Comparison of ENCODE assay signal across 8 cellular contexts in the genomic region with DNA sequence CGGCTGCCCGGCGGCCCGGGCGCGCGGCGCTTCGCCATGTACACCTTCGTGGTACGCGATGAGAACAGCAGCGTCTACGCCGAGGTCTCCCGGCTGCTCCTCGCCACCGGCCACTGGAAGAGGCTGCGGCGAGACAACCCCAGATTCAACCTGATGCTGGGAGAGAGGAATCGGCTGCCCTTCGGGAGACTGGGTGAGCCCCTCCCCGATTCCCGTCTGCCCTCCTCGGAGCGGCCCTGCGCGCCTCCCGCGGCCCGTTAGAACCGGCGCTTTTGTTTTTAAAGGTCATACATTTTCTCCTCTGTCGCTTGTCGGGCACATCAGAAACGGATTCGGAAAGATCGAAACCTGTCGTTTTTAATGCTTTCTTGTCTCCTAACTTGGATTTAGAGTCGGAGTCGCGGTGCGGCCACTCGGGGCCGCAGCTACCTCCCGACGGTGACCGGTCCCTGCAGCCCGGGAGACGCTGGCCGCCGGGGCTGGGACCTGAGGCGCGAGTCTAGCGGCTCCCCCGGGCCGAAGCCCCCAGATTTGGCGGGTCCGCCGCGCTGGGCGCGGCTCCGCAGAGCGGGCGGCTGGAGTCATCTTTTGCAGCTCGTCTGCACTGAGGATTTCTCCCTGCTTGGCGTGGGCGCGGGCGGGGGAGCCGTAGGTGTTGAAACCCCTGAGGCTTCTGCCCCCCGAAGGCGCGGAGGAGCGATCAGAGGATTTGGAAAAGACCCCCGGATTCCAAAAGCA. TPM values are rescaled to one million over a fixed set of nuclear protein-coding genes. Genes with fewer than 3 reads are reported as not detected.
DNase-seq lines count a peak whose midpoint lies in the region; ATAC-seq, FAIRE-seq and TF ChIP-seq lines count a peak whose summit lies in the region.

No MANE protein-coding gene starts in this region.

- TF ChIP-seq EP300 in GM12878 (IDR thresholded peaks at IDR 0.05; ENCODE audit: borderline replicate concordance in 1 of 2, control insufficient read depth in 1 of 2, low read depth in 2 of 2, low read length in 2 of 2), result no peak

- ATAC-seq in GM19025 (IDR thresholded peaks at IDR 0.05; ENCODE audit: low read depth, unreplicated experiment) (peak; percentile 24), T-cell (replicated peaks in 1 of 4) (peak; percentile 2 to 17 (median 12)), GM12878 (peak; percentile 17), gastrocnemius medialis (peak; percentile 36 to 47)

- H3K4me2 ChIP-seq in GM12878 (ENCODE audit: control insufficient read depth, insufficient read depth), result peak overlapping the region; percentile 94

- in situ Hi-C loops in GM12878 (cut with MboI) (loop anchor here (5.0 kb wide), 1 partner anchor 100 kb away; a partner anchor contains a TSS), gastrocnemius medialis (cut with MboI; ENCODE audit: low sequenced_read_pairs in 4 of 4) (loop anchor here in 3 of 4 donors (5.0 to 25.0 kb wide), 3 partner anchors 100 to 220 kb away; a partner anchor contains a TSS)

- no peaks in the 10 kb centered on the region for H3K27me3 Mint-ChIP-seq in T-cell

- H3K9me3 Mint-ChIP-seq in T-cell, result no peaks in the 10 kb centered on the region

- H3K4me3 ChIP-seq in HL-60 (replicated peaks; ENCODE audit: insufficient read depth, low read length) (peak overlapping the region; percentile 86), GM12878 (peak overlapping the region; percentile 97), iPS-11a (ENCODE audit: low read depth, low read length) (peak overlapping the region; percentile 73), gastrocnemius medialis (peak overlapping the region; percentile 90 to 99 (median 94))

- no peaks in the 10 kb centered on the region for H4K20me1 ChIP-seq in GM12878 (ENCODE audit: control insufficient read depth, insufficient read depth)

- H3K36me3 ChIP-seq in GM12878 (ENCODE audit: control insufficient read depth in 2 of 2, insufficient read depth in 2 of 2, low read length in 1 of 2), result no peaks in the 10 kb centered on the region; a peak in 1 of 4 replicates
- H3K36me3 ChIP-seq in gastrocnemius medialis, result no peaks in the 10 kb centered on the region

- H3K4me1 Mint-ChIP-seq in T-cell, result peaks cover 24 to 28% (median 26%) of the 10 kb centered on the region in 3 donors

- H3K27me3 ChIP-seq in HL-60 (ENCODE audit: insufficient read depth, poor library complexity, severe bottlenecking) (no peaks in the 10 kb centered on the region), GM12878 (replicated peaks in 1 of 2; ENCODE audit: control insufficient read depth in 2 of 2, insufficient read depth in 2 of 2, low read length in 1 of 2) (no peaks in the 10 kb centered on the region), gastrocnemius medialis (no peaks in the 10 kb centered on the region)

- H3K27ac Mint-ChIP-seq in T-cell, result peak overlapping the region; percentile 78 to 85

- under 1% methylated on average over 64 of the region's 77 CpGs for WGBS in GM12878 (ENCODE audit: insufficient coverage, insufficient replicate concordance, low lambda C conversion rate, missing lambda C conversion rate)

- SMC1A ChIA-PET in GM12878 (lab: Charles Lee; ENCODE audit: uncharacterized antibody, unreplicated experiment), result interaction anchor here (0.6 to 1.3 kb wide), 3 partner anchors 61 to 225 kb away, joined by 3 to 4 read pairs (median 3); no protein-coding TSS in a partner anchor

- RAD21 ChIA-PET in GM12878 (lab: Charles Lee; ENCODE audit: unreplicated experiment), result interaction anchor here (1.1 kb wide), 1 partner anchor 101 kb away, joined by 4 read pairs; no protein-coding TSS in a partner anchor

- TF ChIP-seq POLR2A in GM12878 (IDR thresholded peaks at IDR 0.05; ENCODE audit: low read depth, low read length) (peak; percentile 58), gastrocnemius medialis (IDR thresholded peaks at IDR 0.05) (no peak)

- H3K36me3 Mint-ChIP-seq in T-cell, result no peaks in the 10 kb centered on the region

- no peaks in the 10 kb centered on the region for H3K9me3 ChIP-seq in GM12878 (replicated peaks; ENCODE audit: control insufficient read depth, insufficient read depth, low read length)
- no peaks in the 10 kb centered on the region for H3K9me3 ChIP-seq in gastrocnemius medialis

- BruUV-seq in GM12878 (replicated peaks; lab: Mats Ljungman, UMichigan), result no TSS peak

- H3K27ac ChIP-seq in HL-60 (replicated peaks) (peak overlapping the region; percentile 80), GM12878 (ENCODE audit: control insufficient read depth, insufficient read depth) (peak overlapping the region; percentile 72), gastrocnemius medialis (peak overlapping the region; percentile 91 to 95 (median 92))

- FAIRE-seq in GM12878 (lab: Jason Lieb, UNC), result no peak

- TF ChIP-seq CTCF in HL-60 (IDR thresholded peaks at IDR 0.05; ENCODE audit: insufficient read depth, low read length), result no peak
- TF ChIP-seq CTCF in GM12878 (IDR thresholded peaks at IDR 0.05 in 2 of 3, conservative IDR thresholded peaks at IDR 0.05 in 1 of 3; ENCODE audit: control insufficient read depth in 2 of 3, extremely low read depth in 1 of 3, insufficient read depth in 1 of 3, low read depth in 3 of 3, low read length in 3 of 3), result 0 out of 6 replicates have a peak, but pooled peaks of 1 of the 3 experiments have one; percentile 2
- TF ChIP-seq CTCF in gastrocnemius medialis (IDR thresholded peaks at IDR 0.05 in 4 of 5, conservative IDR thresholded peaks at IDR 0.05 in 1 of 5), result no peak

- no peak for TF ChIP-seq RAD21 in GM12878 (IDR thresholded peaks at IDR 0.05; ENCODE audit: insufficient read depth, low read depth, low read length)

- peak overlapping the region; percentile 90 to 97 (median 94) for H3K4me3 Mint-ChIP-seq in T-cell

- H2AFZ ChIP-seq in GM12878 (ENCODE audit: control insufficient read depth, low read depth, low read length), result peak overlapping the region; percentile 80

- peak; percentile 26 to 42 for DNase-seq in AML-193 (lab: John Stamatoyannopoulos, UW)
- DNase-seq in HL-60 (ENCODE audit: low read depth in 1 of 2, low spot score in 1 of 2), result peak; percentile 20 to 44
- DNase-seq in T-cell, result peak in 22 of 34 experiments; percentile 0 to 29 (median 9)
- DNase-seq in GM12878 (ENCODE audit: low read depth, low spot score), result no peak
- DNase-seq in gastrocnemius medialis, result no peak
- no peak for DNase-seq in midbrain (lab: John Stamatoyannopoulos, UW)

- H3K4me1 ChIP-seq in GM12878 (ENCODE audit: control insufficient read depth, insufficient read depth, low read length) (peaks cover 14% of the 10 kb centered on the region), gastrocnemius medialis (peaks cover 16 to 18% of the 10 kb centered on the region in 2 donors)

- intact Hi-C loops in GM12878 (cut with micrococcal nuclease; ENCODE audit: unreplicated experiment), result loop anchor here (5.0 kb wide), 3 partner anchors 85 to 245 kb away; a partner anchor contains a TSS
- intact Hi-C loops in gastrocnemius medialis (cut with DNase I; ENCODE audit: low total_unique reads), result loop anchor here (1.0 to 5.0 kb wide), 2 partner anchors 205 to 427 kb away; a partner anchor contains a TSS

- H3K9ac ChIP-seq in GM12878 (ENCODE audit: control insufficient read depth, insufficient read depth, low read length), result peak overlapping the region; percentile 72

- peaks cover 14% of the 10 kb centered on the region for H3K79me2 ChIP-seq in GM12878 (ENCODE audit: control insufficient read depth, insufficient read depth, low read length)

- CTCF ChIA-PET in T-cell (lab: Charles Lee) (interaction anchor here in 1 of 2 donors (0.6 kb wide), 1 partner anchor 68 kb away, joined by 3 read pairs; no protein-coding TSS in a partner anchor), GM12878 (lab: Yijun Ruan, JAX) (interaction anchor here (1.2 kb wide), 1 partner anchor 101 kb away, joined by 8 read pairs; no protein-coding TSS in a partner anchor)

- POLR2A ChIA-PET in T-cell (lab: Charles Lee) (interaction anchor here in 1 of 2 donors (0.6 kb wide), 1 partner anchor 21 kb away, joined by 7 read pairs; no protein-coding TSS in a partner anchor), GM12878 (lab: Charles Lee) (interaction anchor here (0.6 kb wide), 2 partner anchors 106 to 142 kb away, joined by 5 to 10 read pairs; no protein-coding TSS in a partner anchor)

RNA-seq across cellular contexts. Expression of a gene that starts 0.5 kb away (rescaled TPM):
- 10 to 100 TPM; 11.9 to 23.3 (median 20.2) TPM for total RNA-seq in T-cell
- total RNA-seq in GM12878 (2013; cell fraction: nucleolus; rRNA removed), result 28.7 and 29.4 TPM in 2 replicates
- 16.6 and 16.7 TPM in 2 replicates for total RNA-seq in GM12878 (2014; rRNA removed)
- total RNA-seq in GM12878 (2014; rRNA removed; fragmentation: Illumina TruSeq; extraction: Trizol), result 21.1 and 21.8 TPM in 2 replicates
- total RNA-seq in GM12878 (2021), result 24.1 and 27.1 TPM in 2 replicates
- polyA plus RNA-seq in GM12878 (2011; ENCODE audit: low read depth), result 4.6 TPM
- 17.4 and 19.9 TPM in 2 replicates for polyA plus RNA-seq in GM12878 (2011; rRNA removed)
- 13.2 and 13.6 TPM in 2 replicates for polyA plus RNA-seq in GM12878 (2011; cell fraction: cytosol; rRNA removed)
- 15.4 and 18.9 TPM in 2 replicates for polyA plus RNA-seq in GM12878 (2011; cell fraction: nucleus; rRNA removed)
- 5.8 and 6.1 TPM in 2 replicates for polyA plus RNA-seq in GM12878 (2012)
- polyA plus RNA-seq in GM12878 (2014; fragmentation: Illumina TruSeq; extraction: Trizol), result 23.0 and 24.7 TPM in 2 replicates
- polyA plus RNA-seq in GM12878 (2014; fragmentation: Nextera tagmentation; extraction: Ambion mirVana), result 1 to 10 TPM; 3.9 to 4.8 TPM
- polyA plus RNA-seq in GM12878 (2014; rRNA removed), result 15.2 and 15.5 TPM in 2 replicates
- polyA plus RNA-seq in GM12878 (2016; fragmentation: Nextera tagmentation; extraction: Ambion mirVana), result 1 to 10 TPM; 5.0 to 5.2 TPM
- polyA minus RNA-seq in GM12878 (2011; rRNA and poly(A)+ RNA removed), result 18.7 and 23.0 TPM in 2 replicates
- polyA minus RNA-seq in GM12878 (2011; cell fraction: cytosol; rRNA and poly(A)+ RNA removed), result 6.1 and 14.3 TPM in 2 replicates
- polyA minus RNA-seq in GM12878 (2011; cell fraction: nucleus; rRNA and poly(A)+ RNA removed), result 6.9 and 12.4 TPM in 2 replicates
- total RNA-seq in gastrocnemius medialis, result 10 to 100 TPM; 33.0 to 61.0 (median 46.5) TPM

RNA-seq across cellular contexts. Expression of a gene that starts 49.0 kb away (rescaled TPM):
- total RNA-seq in T-cell (10 to 100 TPM; 10.8 to 61.4 (median 20.7) TPM), GM12878 (2014; rRNA removed) (6.4 and 7.4 TPM in 2 replicates), GM12878 (2014; rRNA removed; fragmentation: Illumina TruSeq; extraction: Trizol) (9.6 and 11.1 TPM in 2 replicates), GM12878 (2021) (6.5 and 7.3 TPM in 2 replicates), gastrocnemius medialis (10 to 100 TPM in 1 of 4 donors, 1 to 10 TPM in 3; 3.8 to 11.2 (median 8.1) TPM)
- total RNA-seq in GM12878 (2013; cell fraction: nucleolus; rRNA removed), result 121 TPM in 2 replicates
- polyA plus RNA-seq in GM12878 (2011; ENCODE audit: low read depth), result 1.0 TPM
- polyA plus RNA-seq in GM12878 (2011; rRNA removed) (2.2 and 3.1 TPM in 2 replicates), GM12878 (2014; fragmentation: Illumina TruSeq; extraction: Trizol) (6.1 and 8.6 TPM in 2 replicates), GM12878 (2014; fragmentation: Nextera tagmentation; extraction: Ambion mirVana) (under 1 TPM; 0.24 to 0.40 TPM), GM12878 (2014; rRNA removed) (3.5 and 3.6 TPM in 2 replicates), GM12878 (2016; fragmentation: Nextera tagmentation; extraction: Ambion mirVana) (1 to 10 TPM; 4.2 to 4.3 TPM)
- 0.43 and 0.52 TPM in 2 replicates for polyA plus RNA-seq in GM12878 (2011; cell fraction: cytosol; rRNA removed)
- polyA plus RNA-seq in GM12878 (2011; cell fraction: nucleus; rRNA removed), result 2.3 and 3.2 TPM in 2 replicates
- 1.8 TPM in 2 replicates for polyA plus RNA-seq in GM12878 (2012)
- 6.1 and 7.8 TPM in 2 replicates for polyA minus RNA-seq in GM12878 (2011; rRNA and poly(A)+ RNA removed)
- polyA minus RNA-seq in GM12878 (2011; cell fraction: cytosol; rRNA and poly(A)+ RNA removed), result 1.5 and 1.6 TPM in 2 replicates
- 3.7 and 6.6 TPM in 2 replicates for polyA minus RNA-seq in GM12878 (2011; cell fraction: nucleus; rRNA and poly(A)+ RNA removed)

RNA-seq across cellular contexts. Expression of a gene that starts 59.8 kb away (rescaled TPM):
- total RNA-seq in T-cell, result 10 to 100 TPM; 15.1 to 39.5 (median 35.9) TPM
- 43.8 and 53.7 TPM in 2 replicates for total RNA-seq in GM12878 (2013; cell fraction: nucleolus; rRNA removed)
- total RNA-seq in GM12878 (2014; rRNA removed), result 30.1 and 31.2 TPM in 2 replicates
- total RNA-seq in GM12878 (2014; rRNA removed; fragmentation: Illumina TruSeq; extraction: Trizol), result 36.7 and 37.8 TPM in 2 replicates
- 45.1 and 55.8 TPM in 2 replicates for total RNA-seq in GM12878 (2021)
- 12.6 TPM for polyA plus RNA-seq in GM12878 (2011; ENCODE audit: low read depth)
- 35.7 and 38.6 TPM in 2 replicates for polyA plus RNA-seq in GM12878 (2011; rRNA removed)
- 28.7 and 33.2 TPM in 2 replicates for polyA plus RNA-seq in GM12878 (2011; cell fraction: cytosol; rRNA removed)
- polyA plus RNA-seq in GM12878 (2011; cell fraction: nucleus; rRNA removed), result 21.1 and 36.1 TPM in 2 replicates
- 12.6 and 16.2 TPM in 2 replicates for polyA plus RNA-seq in GM12878 (2012)
- polyA plus RNA-seq in GM12878 (2014; fragmentation: Illumina TruSeq; extraction: Trizol), result 33.6 and 37.9 TPM in 2 replicates
- polyA plus RNA-seq in GM12878 (2014; fragmentation: Nextera tagmentation; extraction: Ambion mirVana), result 10 to 100 TPM; 13.4 to 14.3 TPM
- 27.4 and 36.1 TPM in 2 replicates for polyA plus RNA-seq in GM12878 (2014; rRNA removed)
- polyA plus RNA-seq in GM12878 (2016; fragmentation: Nextera tagmentation; extraction: Ambion mirVana), result 10 to 100 TPM; 46.7 to 47.2 TPM
- 88.5 and 101 TPM in 2 replicates for polyA minus RNA-seq in GM12878 (2011; rRNA and poly(A)+ RNA removed)
- 32.0 and 36.5 TPM in 2 replicates for polyA minus RNA-seq in GM12878 (2011; cell fraction: cytosol; rRNA and poly(A)+ RNA removed)
- 19.5 and 30.7 TPM in 2 replicates for polyA minus RNA-seq in GM12878 (2011; cell fraction: nucleus; rRNA and poly(A)+ RNA removed)
- total RNA-seq in gastrocnemius medialis, result 10 to 100 TPM; 13.0 to 18.1 (median 13.3) TPM

Comparison
In these comparisons a context has a peak if more than half of its experiments do, and no peak if none do; other contexts are left out.
1. DNase-seq: peak in AML-193 (2 of 2), HL-60 (2 of 2) and T-cell (22 of 34); none in GM12878 (single experiment), gastrocnemius medialis (0 of 2) and midbrain (single experiment).
2. Peak in every context shown above with its lines, with median percentiles within 50 percentile points of each other: ATAC-seq, H3K27ac ChIP-seq and H3K4me3 ChIP-seq.